In genomic region chr6:147149826-147150225, GRCh38 we compare ENCODE assay signal across 25 cellular contexts.
"Had no signal": no experiment of that assay in that cellular context is flagged by ENCODE, and none has a peak within 500 bp of the region (broad histone marks: within the 10 kb centered on the region; RNA-seq: fewer than 3 reads in every experiment).

No MANE protein-coding gene starts in this region.

- H3K9me3 ChIP-seq: left ventricle myocardium inferior, neutrophil, sigmoid colon, upper lobe of left lung, vagina had no signal

- ATAC-seq: natural killer cell; right cardiac atrium; stimulated activated memory B cell treated with anti-CD40 and anti-IgM and Interleukin-4, amounts not matched to agents 10 μg/mL and 1 μg/mL and 100 μg/mL, for 72 hours; stimulated activated naive CD8-positive, alpha-beta T cell treated with anti-CD3 and anti-CD28 coated beads, Interleukin-15, amount 100 ng/mL, for 72 hours had no signal

- H3K4me1 ChIP-seq: left ventricle myocardium inferior, neural progenitor cell, sigmoid colon, tibial nerve, upper lobe of left lung, vagina had no signal

- H3K4me2 ChIP-seq: neural progenitor cell, smooth muscle cell had no signal

- DNase-seq: hippocampal formation; left ventricle myocardium inferior; mesendoderm; naive B cell; natural killer cell; nephron progenitor cell; occipital lobe; retina; right cardiac atrium; sigmoid colon; stimulated activated CD4-positive, alpha-beta T cell treated with anti-CD3 and anti-CD28 coated beads, Interleukin-1b, Interleukin-23, amount 100 ng/mL, for 48 hours; stimulated activated CD4-positive, alpha-beta T cell treated with anti-CD3 and anti-CD28 coated beads, Interleukin-2, amount 100 ng/mL, for 48 hours; stimulated activated CD4-positive, alpha-beta T cell treated with anti-CD3 and anti-CD28 coated beads, Interleukin-4, amount 100 ng/mL, for 4 hours; stimulated activated CD8-positive, alpha-beta memory T cell treated with anti-CD3 and anti-CD28 coated beads, Interleukin-4, amount 100 ng/mL, for 48 hours; stimulated activated naive CD4-positive, alpha-beta T cell treated with Interleukin-2 at 50 U/mL for 16 hours; stimulated activated naive CD8-positive, alpha-beta T cell treated with anti-CD3 and anti-CD28 coated beads, Interleukin-15, amount 100 ng/mL, for 72 hours; substantia nigra; upper lobe of left lung had no signal

- H3K27ac ChIP-seq: left ventricle myocardium inferior, neural progenitor cell, neutrophil, sigmoid colon, tibial nerve, upper lobe of left lung, vagina had no signal

- H3K27me3 ChIP-seq: neural progenitor cell, neutrophil, sigmoid colon, tibial nerve, upper lobe of left lung, vagina had no signal

- H3K9ac ChIP-seq: neural progenitor cell had no signal

- H3K4me3 ChIP-seq: left ventricle myocardium inferior, lung, neural progenitor cell, sigmoid colon, smooth muscle cell, tibial nerve, upper lobe of left lung, vagina had no signal

- H2AFZ ChIP-seq: neural progenitor cell had no signal

- H3K36me3 ChIP-seq: left ventricle myocardium inferior, neural progenitor cell, neutrophil, sigmoid colon, tibial nerve, upper lobe of left lung, vagina had no signal
